Comparison of ENCODE assay signal across 8 cellular contexts in the genomic region with DNA sequence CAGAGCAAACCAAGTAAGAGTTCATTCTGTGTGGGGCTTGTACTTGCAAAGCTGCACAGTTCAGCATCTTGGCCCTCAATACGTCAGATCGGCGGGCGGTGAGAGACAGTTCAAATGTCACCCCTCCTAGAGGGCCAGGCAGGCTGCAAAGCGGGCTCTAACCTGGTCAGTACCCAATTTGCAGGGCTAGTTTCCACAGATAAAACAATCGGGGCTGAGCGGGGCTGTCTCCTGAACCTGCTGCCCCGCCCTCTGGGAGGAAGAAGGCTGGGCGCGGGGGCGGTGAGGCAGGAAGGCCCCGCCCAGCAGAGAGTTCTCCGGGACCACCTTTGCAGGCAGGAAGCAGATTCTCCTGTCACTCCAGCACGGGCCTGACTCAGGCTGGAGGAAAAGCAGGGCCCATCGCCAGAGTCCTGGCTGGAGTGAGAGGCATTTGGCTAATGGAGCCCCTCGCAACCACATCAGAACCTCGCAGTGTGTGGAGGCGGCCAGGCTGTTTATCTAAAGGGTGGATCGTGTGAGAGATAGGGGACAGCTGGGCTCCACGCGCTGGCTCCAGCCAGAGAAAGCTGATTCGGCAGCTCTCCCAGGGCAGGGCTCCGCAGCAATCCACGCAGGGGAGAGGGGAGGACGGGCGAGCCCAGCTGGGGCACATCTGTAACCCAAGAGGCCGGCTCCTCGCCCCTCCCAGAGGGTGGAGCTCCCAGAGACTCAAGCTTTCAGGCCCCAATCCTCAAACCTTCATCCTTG.
DNase-seq lines count a peak whose midpoint lies in the region; ATAC-seq and TF ChIP-seq lines count a peak whose summit lies in the region.

No MANE protein-coding gene starts in this region.

- H3K27me3 ChIP-seq in dorsolateral prefrontal cortex (no peaks in the 10 kb centered on the region), lung (ENCODE audit: control insufficient read depth, insufficient read depth) (no peaks in the 10 kb centered on the region)

- peak; percentile 50 for DNase-seq in GM10266 (ENCODE audit: extremely low spot score)
- DNase-seq in HCEC 1CT = peak; percentile 88
- peak; percentile 38 for DNase-seq in NCI-H1105 (lab: John Stamatoyannopoulos, UW)
- peak; percentile 69 for DNase-seq in activated CD4-positive, alpha-beta T cell treated with anti-CD3 and anti-CD28 coated beads for 48 hours
- DNase-seq in dorsolateral prefrontal cortex = peak in 9 of 10 donors; percentile 25 to 69 (median 50)
- DNase-seq in lung (ENCODE audit: low spot score) = peak; percentile 75
- peak; percentile 31 for DNase-seq in stimulated activated CD8-positive, alpha-beta memory T cell treated with anti-CD3 and anti-CD28 coated beads, Interleukin-12 subunit alpha, Interleukin-12 subunit beta, amount 100 ng/mL, for 4 hours (ENCODE audit: low read depth)
- no peak for DNase-seq in NCI-H2196 (lab: John Stamatoyannopoulos, UW; ENCODE audit: unreplicated experiment)

- ATAC-seq in lung (ENCODE audit: insufficient read depth, low FRiP score) = peak; percentile 78

- H3K9me3 ChIP-seq in lung (ENCODE audit: control insufficient read depth in 2 of 2, insufficient read depth in 1 of 2, low read length in 1 of 2) = no peaks in the 10 kb centered on the region

- intact Hi-C loops in dorsolateral prefrontal cortex (cut with DNase I) = no loop called here

- 3 to 15% methylated on average over 27 to 28 of the region's 28 CpGs for WGBS in lung, 2 donors

- TF ChIP-seq CTCF in GM10266 (IDR thresholded peaks at IDR 0.05; ENCODE audit: control insufficient read depth, insufficient read depth, low read depth, missing control alignments) (no peak), dorsolateral prefrontal cortex (IDR thresholded peaks at IDR 0.05 in 54 of 56, conservative IDR thresholded peaks at IDR 0.05 in 2 of 56; ENCODE audit: low read depth in 1 of 56, partially characterized antibody in 56 of 56) (no peak), lung (IDR thresholded peaks at IDR 0.05; ENCODE audit: control extremely low read depth, extremely low read depth) (no peak)

- H3K27ac ChIP-seq in dorsolateral prefrontal cortex = peak overlapping the region in 51 of 59 donors; percentile 5 to 83 (median 58)
- H3K27ac ChIP-seq in lung (ENCODE audit: low read depth in 1 of 2, low read length in 1 of 2) = peak overlapping the region; percentile 53 to 57

- H3K4me1 ChIP-seq in lung (ENCODE audit: control insufficient read depth in 2 of 2, insufficient read depth in 2 of 2, low read length in 2 of 2) = peaks cover 0 to 15% of the 10 kb centered on the region in 2 donors

- H3K4me3 ChIP-seq in dorsolateral prefrontal cortex = peak overlapping the region in 57 of 59 donors; percentile 4 to 65 (median 48)
- no peak overlapping the region for H3K4me3 ChIP-seq in lung

- H3K36me3 ChIP-seq in lung (ENCODE audit: control insufficient read depth in 2 of 2, insufficient read depth in 2 of 2, low read length in 2 of 2) = no peaks in the 10 kb centered on the region
